Comparison of ENCODE assay signal across 33 cellular contexts in genomic region chr11:66992041-66992440, GRCh38. TPM values are rescaled to one million over a fixed set of nuclear protein-coding genes. Genes with fewer than 3 reads are reported as not detected.
"Had no signal": no experiment of that assay in that cellular context is flagged by ENCODE, and none has a peak within 500 bp of the region (broad histone marks: within the 10 kb centered on the region; RNA-seq: fewer than 3 reads in every experiment).

No MANE protein-coding gene starts in this region.

- H3K79me2 ChIP-seq: parathyroid adenoma had no signal

- H3K4me3 ChIP-seq: ovary, psoas muscle, skin epidermis, smooth muscle cell, spleen, testis, tibial artery, transverse colon, upper lobe of right lung, uterus had no signal

- H3K27me3 ChIP-seq: ovary, testis, tibial artery, upper lobe of right lung, uterus had no signal

- H3K4me3 Mint-ChIP-seq: naive thymus-derived CD4-positive, alpha-beta T cell; natural killer cell; nephron; neural crest cell; stimulated activated memory B cell treated with anti-CD40 and anti-IgM and Interleukin-4, amounts not matched to agents 10 μg/mL and 1 μg/mL and 100 μg/mL, for 72 hours; stimulated activated naive CD8-positive, alpha-beta T cell treated with anti-CD3 and anti-CD28 coated beads, Interleukin-15, amount 100 ng/mL, for 72 hours; type B pancreatic cell had no signal

- H3K4me1 ChIP-seq: psoas muscle, transverse colon, upper lobe of right lung, uterus had no signal

- ATAC-seq: naive thymus-derived CD4-positive, alpha-beta T cell; natural killer cell; psoas muscle; right cardiac atrium; sciatic nerve; stimulated activated memory B cell treated with anti-CD40 and anti-IgM and Interleukin-4, amounts not matched to agents 10 μg/mL and 1 μg/mL and 100 μg/mL, for 72 hours; stimulated activated naive CD8-positive, alpha-beta T cell treated with anti-CD3 and anti-CD28 coated beads, Interleukin-15, amount 100 ng/mL, for 72 hours; stimulated activated naive CD8-positive, alpha-beta T cell treated with anti-CD3 and anti-CD28 coated beads, Interleukin-15, Interleukin-2, amounts not matched to agents 100 U/mL and 50 U/mL, for 24 hours; upper lobe of right lung had no signal

- H3K36me3 ChIP-seq: ovary, spleen, tibial artery, transverse colon, upper lobe of right lung, uterus had no signal

- H3K27ac ChIP-seq: ovary, parathyroid adenoma, psoas muscle, skin epidermis, spleen, testis, tibial artery, transverse colon, upper lobe of right lung, uterus had no signal

- DNase-seq: naive thymus-derived CD4-positive, alpha-beta T cell; natural killer cell; occipital lobe; ovary; posterior cingulate gyrus; psoas muscle; right cardiac atrium; spleen; stimulated activated CD4-positive, alpha-beta T cell treated with anti-CD3 and anti-CD28 coated beads, Interleukin-12 subunit alpha, Interleukin-12 subunit beta, amount 100 ng/mL, for 4 hours; stimulated activated CD4-positive, alpha-beta T cell treated with anti-CD3 and anti-CD28 coated beads, Interleukin-1b, Interleukin-23, amount 100 ng/mL, for 48 hours; stimulated activated CD4-positive, alpha-beta T cell treated with anti-CD3 and anti-CD28 coated beads, Interleukin-4, amount 100 ng/mL, for 1 hour; stimulated activated CD4-positive, alpha-beta T cell treated with anti-CD3 and anti-CD28 coated beads, Interleukin-4, amount 100 ng/mL, for 4 hours; stimulated activated CD8-positive, alpha-beta memory T cell treated with anti-CD3 and anti-CD28 coated beads, Interleukin-4, amount 100 ng/mL, for 48 hours; stimulated activated naive CD4-positive, alpha-beta T cell; stimulated activated naive CD8-positive, alpha-beta T cell treated with anti-CD3 and anti-CD28 coated beads, Interleukin-15, amount 100 ng/mL, for 72 hours; stimulated activated naive CD8-positive, alpha-beta T cell treated with anti-CD3 and anti-CD28 coated beads, Interleukin-15, Interleukin-2, amounts not matched to agents 100 U/mL and 50 U/mL, for 24 hours; testis; tibial artery; transverse colon; upper lobe of right lung; uterus had no signal

- H2AFZ ChIP-seq: parathyroid adenoma had no signal

- H3K9me3 Mint-ChIP-seq: natural killer cell; nephron; neural crest cell; stimulated activated memory B cell treated with anti-CD40 and anti-IgM and Interleukin-4, amounts not matched to agents 10 μg/mL and 1 μg/mL and 100 μg/mL, for 72 hours; stimulated activated naive CD8-positive, alpha-beta T cell treated with anti-CD3 and anti-CD28 coated beads, Interleukin-15, amount 100 ng/mL, for 72 hours; type B pancreatic cell had no signal

- H3K27ac Mint-ChIP-seq: naive thymus-derived CD4-positive, alpha-beta T cell; natural killer cell; nephron; progenitor cell of endocrine pancreas; stimulated activated memory B cell treated with anti-CD40 and anti-IgM and Interleukin-4, amounts not matched to agents 10 μg/mL and 1 μg/mL and 100 μg/mL, for 72 hours; stimulated activated naive CD8-positive, alpha-beta T cell treated with anti-CD3 and anti-CD28 coated beads, Interleukin-15, amount 100 ng/mL, for 72 hours; type B pancreatic cell had no signal

- H3K4me2 ChIP-seq: smooth muscle cell had no signal

- H3K9me3 ChIP-seq: ovary, psoas muscle, spleen, testis, tibial artery, transverse colon, upper lobe of right lung, uterus had no signal

- H3K4me1 Mint-ChIP-seq: stimulated activated memory B cell treated with anti-CD40 and anti-IgM and Interleukin-4, amounts not matched to agents 10 μg/mL and 1 μg/mL and 100 μg/mL, for 72 hours had no signal

- H3K36me3 Mint-ChIP-seq: naive thymus-derived CD4-positive, alpha-beta T cell; natural killer cell; stimulated activated memory B cell treated with anti-CD40 and anti-IgM and Interleukin-4, amounts not matched to agents 10 μg/mL and 1 μg/mL and 100 μg/mL, for 72 hours; type B pancreatic cell had no signal

- H3K9ac ChIP-seq: parathyroid adenoma had no signal

RNA-seq across cellular contexts. Expression of gene C11orf86, which starts 16.9 kb away (rescaled TPM):
- total RNA-seq: naive thymus-derived CD4-positive, alpha-beta T cell; natural killer cell; neural crest cell; occipital lobe; osteoblast; progenitor cell of endocrine pancreas; psoas muscle; renal cortical epithelial cell; right cardiac atrium; sciatic nerve; smooth muscle cell; spleen; upper lobe of right lung; urinary bladder; uterus had no signal
- polyA plus RNA-seq: naive thymus-derived CD4-positive, alpha-beta T cell; ovary; right cardiac atrium; smooth muscle cell; urinary bladder had no signal

RNA-seq across cellular contexts. Expression of gene SYT12, which starts 30.9 kb away (rescaled TPM):
- total RNA-seq: naive thymus-derived CD4-positive, alpha-beta T cell; natural killer cell; spleen; transverse colon; upper lobe of right lung had no signal
- polyA plus RNA-seq: naive thymus-derived CD4-positive, alpha-beta T cell had no signal
